Comparison of ENCODE assay signal across 8 cellular contexts in genomic region chr2:27496357-27497287, GRCh38. TPM values are rescaled to one million over a fixed set of nuclear protein-coding genes. Genes with fewer than 3 reads are reported as not detected.
DNase-seq lines count a peak whose midpoint lies in the region; ATAC-seq and TF ChIP-seq lines count a peak whose summit lies in the region.

GCKR (plus strand) TSS chr2:27496839; CDS start chr2:27496905, 66 bp downstream.

- H3K36me3 ChIP-seq in ACC112 (ENCODE audit: insufficient read depth, low read length), result no peaks in the 10 kb centered on the region
- peaks cover 0 to 6% of the 10 kb centered on the region in 2 donors for H3K36me3 ChIP-seq in adrenal gland (replicated peaks in 1 of 2)

- DNase-seq in HCEC 1CT (peak; percentile 33), adrenal gland (peak in 6 of 7 donors; percentile 32 to 79 (median 66)), left lobe of liver (ENCODE audit: low spot score) (peak; percentile 94), NOMO-1 treated with dmso at 0.1 percent for 144 hours (lab: John Stamatoyannopoulos, UW; ENCODE audit: unreplicated experiment) (no peak), inferior parietal cortex (ENCODE audit: extremely low spot score) (no peak), DMS153 treated with DMSO at 0.1 percent for 48 hours (lab: John Stamatoyannopoulos, UW; ENCODE audit: unreplicated experiment) (no peak)

- no peak within 1 kb of the TSS for H3K27ac ChIP-seq in ACC112 (ENCODE audit: low read depth, low read length)
- peak within 1 kb of the TSS in 2 of 5 donors; percentile 63 to 96 for H3K27ac ChIP-seq in adrenal gland

- H3K79me2 ChIP-seq in ACC112 (ENCODE audit: control insufficient read depth, insufficient read depth, low read length, unreplicated experiment), result no peaks in the 10 kb centered on the region

- H3K4me3 ChIP-seq in ACC112 (ENCODE audit: low read depth, low read length) (peak within 1 kb of the TSS; percentile 91), adrenal gland (no peak within 1 kb of the TSS)

- H3K27me3 ChIP-seq in ACC112 (ENCODE audit: insufficient read depth, low read length) (no peaks in the 10 kb centered on the region), adrenal gland (no peaks in the 10 kb centered on the region)

- peak; percentile 64 for ATAC-seq in left lobe of liver
- ATAC-seq in GM21619 (IDR thresholded peaks at IDR 0.05; ENCODE audit: unreplicated experiment), result no peak

- peaks cover 19% of the 10 kb centered on the region for H3K4me1 ChIP-seq in ACC112 (ENCODE audit: control insufficient read depth, insufficient read depth, low read length, unreplicated experiment)
- peaks cover 6 to 12% of the 10 kb centered on the region in 2 donors for H3K4me1 ChIP-seq in adrenal gland (replicated peaks in 1 of 2)

- no peak for TF ChIP-seq CTCF in adrenal gland (IDR thresholded peaks at IDR 0.05)

- peak within 1 kb of the TSS; percentile 41 for H2AFZ ChIP-seq in ACC112 (ENCODE audit: low read length, unreplicated experiment)

- intact Hi-C loops in adrenal gland (cut with DNase I), result no loop called here

- H3K9me3 ChIP-seq in adrenal gland (replicated peaks in 1 of 3), result no peaks in the 10 kb centered on the region

- 70 to 81% (median 73%) methylated on average over 10 to 12 of the region's 12 CpGs for WGBS in adrenal gland, 4 donors

- no peak for TF ChIP-seq POLR2A in adrenal gland (IDR thresholded peaks at IDR 0.05)

RNA-seq across cellular contexts. Expression of gene GCKR, which starts in this region (rescaled TPM):
- total RNA-seq in adrenal gland (10 to 100 TPM in 2 of 8 donors, 1 to 10 TPM in 5, under 1 TPM in 1; 0.24 to 24.0 (median 6.3) TPM), left lobe of liver (142 TPM)
- 10 to 100 TPM in 2 of 3 donors, 1 to 10 TPM in 1; 9.4 to 29.4 (median 17.3) TPM for polyA plus RNA-seq in adrenal gland

Comparison
In these comparisons a context has a peak if more than half of its experiments do, and no peak if none do; other contexts are left out.
1. DNase-seq: peak in HCEC 1CT (single experiment), adrenal gland (6 of 7) and left lobe of liver (single experiment); none in NOMO-1 treated with dmso at 0.1 percent for 144 hours (single experiment), inferior parietal cortex (single experiment) and DMS153 treated with DMSO at 0.1 percent for 48 hours (single experiment).